1 cellular context compared by ENCODE assay signal in the genomic region with DNA sequence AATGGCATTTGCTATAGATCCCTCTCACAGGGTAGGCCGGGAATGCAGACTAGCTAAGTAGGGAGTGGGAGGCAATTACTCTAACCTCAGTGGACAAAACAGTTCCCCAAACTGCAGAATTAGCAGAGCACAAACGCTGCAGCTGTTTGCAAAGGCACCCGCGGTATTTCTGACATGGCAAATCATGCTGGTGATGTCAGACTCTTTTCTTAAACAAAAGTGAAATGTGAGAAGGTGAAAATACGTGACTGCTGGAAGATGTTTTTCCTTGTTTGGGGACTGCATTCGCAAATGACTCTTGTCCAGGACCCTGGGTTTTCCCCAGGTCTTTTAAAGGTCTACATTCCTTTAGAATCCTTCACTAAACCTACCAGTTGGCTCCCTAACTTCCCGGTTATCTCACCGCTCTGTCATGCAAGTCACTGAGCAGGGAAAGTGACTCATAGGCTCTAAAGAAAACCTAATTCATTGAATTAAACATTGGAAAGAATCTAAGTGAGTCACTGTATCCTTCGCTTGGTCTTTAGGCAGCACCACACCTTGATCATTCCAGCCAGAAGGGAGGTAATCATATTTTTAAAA.
TF ChIP-seq lines count a peak whose summit lies in the region.

No MANE protein-coding gene starts in this region.

TF ChIP-seq in WTC11, 78 proteins besides CTCF, POLR2A, EP300 and RAD21 (continued from another document):
- TF ChIP-seq, protein P1, sequence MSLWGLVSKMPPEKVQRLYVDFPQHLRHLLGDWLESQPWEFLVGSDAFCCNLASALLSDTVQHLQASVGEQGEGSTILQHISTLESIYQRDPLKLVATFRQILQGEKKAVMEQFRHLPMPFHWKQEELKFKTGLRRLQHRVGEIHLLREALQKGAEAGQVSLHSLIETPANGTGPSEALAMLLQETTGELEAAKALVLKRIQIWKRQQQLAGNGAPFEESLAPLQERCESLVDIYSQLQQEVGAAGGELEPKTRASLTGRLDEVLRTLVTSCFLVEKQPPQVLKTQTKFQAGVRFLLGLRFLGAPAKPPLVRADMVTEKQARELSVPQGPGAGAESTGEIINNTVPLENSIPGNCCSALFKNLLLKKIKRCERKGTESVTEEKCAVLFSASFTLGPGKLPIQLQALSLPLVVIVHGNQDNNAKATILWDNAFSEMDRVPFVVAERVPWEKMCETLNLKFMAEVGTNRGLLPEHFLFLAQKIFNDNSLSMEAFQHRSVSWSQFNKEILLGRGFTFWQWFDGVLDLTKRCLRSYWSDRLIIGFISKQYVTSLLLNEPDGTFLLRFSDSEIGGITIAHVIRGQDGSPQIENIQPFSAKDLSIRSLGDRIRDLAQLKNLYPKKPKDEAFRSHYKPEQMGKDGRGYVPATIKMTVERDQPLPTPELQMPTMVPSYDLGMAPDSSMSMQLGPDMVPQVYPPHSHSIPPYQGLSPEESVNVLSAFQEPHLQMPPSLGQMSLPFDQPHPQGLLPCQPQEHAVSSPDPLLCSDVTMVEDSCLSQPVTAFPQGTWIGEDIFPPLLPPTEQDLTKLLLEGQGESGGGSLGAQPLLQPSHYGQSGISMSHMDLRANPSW (CRISPR knock-in tag; conservative IDR thresholded peaks at IDR 0.05; ENCODE audit: low read depth): no peak
- TF ChIP-seq CREM (CRISPR knock-in tag; IDR thresholded peaks at IDR 0.05) (no peak), ZNF671 (CRISPR knock-in tag; IDR thresholded peaks at IDR 0.05) (no peak)
- TF ChIP-seq, protein P2, sequence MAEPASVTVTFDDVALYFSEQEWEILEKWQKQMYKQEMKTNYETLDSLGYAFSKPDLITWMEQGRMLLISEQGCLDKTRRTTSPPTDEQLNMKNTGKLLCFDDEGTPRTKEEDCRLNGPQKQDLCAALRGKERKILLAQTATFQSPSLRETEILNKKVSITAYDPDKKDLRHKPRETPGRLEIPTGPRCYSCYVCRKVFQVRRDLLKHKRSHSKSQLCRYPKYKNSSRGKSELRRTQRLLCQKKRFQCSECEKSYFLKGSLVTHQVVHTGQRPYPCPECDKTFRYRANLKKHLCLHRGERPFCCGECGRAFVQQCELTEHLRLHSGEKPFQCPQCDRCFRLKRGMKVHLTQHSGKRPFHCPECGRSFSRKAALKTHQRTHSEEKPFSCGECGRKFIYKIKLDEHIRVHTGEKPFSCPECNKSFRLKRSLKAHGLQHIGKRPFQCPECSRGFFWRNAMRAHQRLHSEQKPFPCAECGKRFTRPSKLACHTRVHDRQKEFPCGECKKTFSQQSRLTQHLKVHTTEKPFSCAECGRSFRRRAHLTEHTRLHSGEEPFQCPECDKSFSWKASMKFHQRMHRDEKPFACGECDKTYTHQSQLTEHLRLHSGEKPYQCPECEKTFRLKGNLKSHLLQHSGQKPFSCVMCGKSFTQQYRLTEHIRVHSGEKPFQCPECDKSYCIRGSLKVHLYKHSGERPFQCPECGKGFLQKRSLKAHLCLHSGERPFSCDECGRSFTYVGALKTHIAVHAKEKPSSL (CRISPR knock-in tag; conservative IDR thresholded peaks at IDR 0.05): no peak
